14 cellular contexts compared by ENCODE assay signal in genomic region chr1:6353605-6353947, GRCh38. TPM values are rescaled to one million over a fixed set of nuclear protein-coding genes. Genes with fewer than 3 reads are reported as not detected.
DNase-seq lines count a peak whose midpoint lies in the region; ATAC-seq and TF ChIP-seq lines count a peak whose summit lies in the region.
"Had no signal": no experiment of that assay in that cellular context is flagged by ENCODE, and none has a peak within 500 bp of the region (broad histone marks: within the 10 kb centered on the region; RNA-seq: fewer than 3 reads in every experiment).

No MANE protein-coding gene starts in this region.

- H3K9me3 ChIP-seq in PC-9 (ENCODE audit: insufficient read depth, low read depth) (no peaks in the 10 kb centered on the region), breast epithelium (no peaks in the 10 kb centered on the region), right lobe of liver (no peaks in the 10 kb centered on the region), skeletal muscle tissue (ENCODE audit: control insufficient read depth in 3 of 3, low read length in 3 of 3) (no peaks in the 10 kb centered on the region)

- H3K36me3 ChIP-seq in PC-9 (ENCODE audit: low read depth) (no peaks in the 10 kb centered on the region), breast epithelium (no peaks in the 10 kb centered on the region), right lobe of liver (no peaks in the 10 kb centered on the region), skeletal muscle tissue (ENCODE audit: control insufficient read depth in 3 of 3, insufficient read depth in 3 of 3, low read length in 3 of 3) (no peaks in the 10 kb centered on the region)

- H3K9me2 ChIP-seq in PC-9 (ENCODE audit: insufficient read depth), result no peaks in the 10 kb centered on the region

- H3K79me2 ChIP-seq in PC-9 (ENCODE audit: low read depth), result no peaks in the 10 kb centered on the region

- H3K4me3 ChIP-seq in PC-9, result no peak overlapping the region
- no peak overlapping the region for H3K4me3 ChIP-seq in breast epithelium
- H3K4me3 ChIP-seq in right lobe of liver, result peak overlapping the region in 1 of 3 donors; percentile 9
- H3K4me3 ChIP-seq in skeletal muscle tissue (ENCODE audit: low read length in 3 of 3), result no peak overlapping the region

- TF ChIP-seq CTCF in PC-9 (conservative IDR thresholded peaks at IDR 0.05) (no peak), breast epithelium (IDR thresholded peaks at IDR 0.05) (no peak), right lobe of liver (IDR thresholded peaks at IDR 0.05) (no peak)

- H3F3A ChIP-seq in PC-9 (ENCODE audit: insufficient read depth, low read depth), result no peaks in the 10 kb centered on the region

- no peaks in the 10 kb centered on the region for H4K20me1 ChIP-seq in PC-9 (ENCODE audit: insufficient read depth)

- DNase-seq in PC-9, result no peak
- no peak for DNase-seq in breast epithelium (ENCODE audit: low spot score in 2 of 2)
- DNase-seq in right lobe of liver, result no peak
- no peak for DNase-seq in GF-D8 (lab: John Stamatoyannopoulos, UW)
- no peak for DNase-seq in left colon
- DNase-seq: dermis blood vessel endothelial cell, HFFc6, hippocampal formation, NCI-H1930, NCI-H526 had no signal

- H3K4me1 ChIP-seq in PC-9 (replicated peaks; ENCODE audit: insufficient read depth) (peaks cover 9% of the 10 kb centered on the region; the same call in 1 of the 2 replicates), breast epithelium (peaks cover 7 to 33% of the 10 kb centered on the region in 2 donors), right lobe of liver (peaks cover 0 to 75% (median 31%) of the 10 kb centered on the region in 4 donors), skeletal muscle tissue (ENCODE audit: control insufficient read depth in 3 of 3, insufficient read depth in 3 of 3, low read length in 3 of 3) (peaks cover 28 to 52% (median 46%) of the 10 kb centered on the region in 3 donors)

- CTCF ChIA-PET in PC-9 (lab: Charles Lee), result no interaction called here

- no peaks in the 10 kb centered on the region for H3K27me3 ChIP-seq in PC-9 (ENCODE audit: insufficient read depth, low read depth)
- no peaks in the 10 kb centered on the region for H3K27me3 ChIP-seq in breast epithelium
- H3K27me3 ChIP-seq in right lobe of liver, result no peaks in the 10 kb centered on the region
- no peaks in the 10 kb centered on the region for H3K27me3 ChIP-seq in skeletal muscle tissue (ENCODE audit: control insufficient read depth in 3 of 3, insufficient read depth in 3 of 3, low read length in 3 of 3)

- H3K4me2 ChIP-seq in PC-9, result 0 out of 2 replicates have a peak overlapping the region, but pooled peaks have one; percentile 9

- intact Hi-C loops in PC-9 (cut with micrococcal nuclease; ENCODE audit: unreplicated experiment), result loop anchor here (5.0 kb wide), 2 partner anchors 74 to 139 kb away; partner anchors contain the start of gene PLEKHG5
- intact Hi-C loops in breast epithelium (cut with DNase I; ENCODE audit: low total_unique reads), result no loop called here
- intact Hi-C loops in right lobe of liver (cut with DNase I), result no loop called here
- intact Hi-C loops in left colon (cut with DNase I, micrococcal nuclease), result no loop called here

- no TSS peak for BruUV-seq in PC-9 (replicated peaks; lab: Mats Ljungman, UMichigan)

- WGBS in right lobe of liver (ENCODE audit: insufficient coverage, low coverage, low lambda C conversion rate, missing lambda C conversion rate), result 15% methylated on average over 6 of the region's 6 CpGs

- no peak overlapping the region for H3K27ac ChIP-seq in PC-9
- peak overlapping the region; percentile 36 to 44 for H3K27ac ChIP-seq in breast epithelium
- H3K27ac ChIP-seq in right lobe of liver, result peak overlapping the region in 2 of 3 donors; percentile 53 to 66
- peak overlapping the region; percentile 28 for H3K27ac ChIP-seq in skeletal muscle tissue (ENCODE audit: low read depth, low read length)

- TF ChIP-seq POLR2A in breast epithelium (IDR thresholded peaks at IDR 0.05) (no peak), right lobe of liver (IDR thresholded peaks at IDR 0.05) (no peak)

- ATAC-seq in right lobe of liver (peak; percentile 2 to 45 (median 16)), SK-N-SH treated with all-trans-retinoic acid at 6 μM for 48 hours (no peak), GM19467 (IDR thresholded peaks at IDR 0.05; ENCODE audit: unreplicated experiment) (no peak), left colon (no peak)
- ATAC-seq: stimulated activated memory B cell treated with anti-CD40 and anti-IgM and Interleukin-4, amounts not matched to agents 10 μg/mL and 1 μg/mL and 100 μg/mL, for 72 hours had no signal

- no peak overlapping the region for H2AFZ ChIP-seq in PC-9

- POLR2A ChIA-PET in PC-9 (lab: Charles Lee; ENCODE audit: unreplicated experiment), result interaction anchor here (0.5 to 0.6 kb wide), 2 partner anchors 32 to 118 kb away, joined by 3 to 4 read pairs; no protein-coding TSS in a partner anchor

- peak overlapping the region in 1 of 3 donors; percentile 60 for H3K9ac ChIP-seq in skeletal muscle tissue (ENCODE audit: low read depth in 1 of 3, low read length in 3 of 3)

TF ChIP-seq in SK-N-SH treated with all-trans-retinoic acid at 6 μM for 48 hours, 23 proteins besides CTCF, POLR2A, EP300 and RAD21:
- TF ChIP-seq ZNF70 (CRISPR knock-in tag; IDR thresholded peaks at IDR 0.05) (no peak), TOX (CRISPR knock-in tag; IDR thresholded peaks at IDR 0.05; ENCODE audit: borderline replicate concordance) (no peak), ZFP3 (CRISPR knock-in tag; IDR thresholded peaks at IDR 0.05) (no peak)
TF ChIP-seq in SK-N-SH treated with all-trans-retinoic acid at 6 μM for 48 hours: peak in this region for 0.

RNA-seq across cellular contexts. Expression of gene ACOT7, which starts 40.0 kb away (rescaled TPM):
- total RNA-seq in PC-9 (2021), result 62.2 and 70.2 TPM in 2 replicates
- 10 to 100 TPM in 2 of 3 donors, 1 to 10 TPM in 1; 9.4 to 12.8 (median 11.5) TPM for total RNA-seq in breast epithelium
- total RNA-seq in right lobe of liver, result 10 to 100 TPM; 10.8 to 19.7 (median 14.1) TPM
- total RNA-seq in skeletal muscle tissue, result 3.7 TPM
- total RNA-seq in left colon, result 10 to 100 TPM; 50.4 to 58.0 TPM

Comparison
In these comparisons a context has a peak if more than half of its experiments do, and no peak if none do; other contexts are left out.
1. ATAC-seq: peak in right lobe of liver (4 of 4); none in SK-N-SH treated with all-trans-retinoic acid at 6 μM for 48 hours (single experiment), GM19467 (single experiment) and left colon (single experiment).